ENCODE assay signal across 1 cellular context in the genomic region with DNA sequence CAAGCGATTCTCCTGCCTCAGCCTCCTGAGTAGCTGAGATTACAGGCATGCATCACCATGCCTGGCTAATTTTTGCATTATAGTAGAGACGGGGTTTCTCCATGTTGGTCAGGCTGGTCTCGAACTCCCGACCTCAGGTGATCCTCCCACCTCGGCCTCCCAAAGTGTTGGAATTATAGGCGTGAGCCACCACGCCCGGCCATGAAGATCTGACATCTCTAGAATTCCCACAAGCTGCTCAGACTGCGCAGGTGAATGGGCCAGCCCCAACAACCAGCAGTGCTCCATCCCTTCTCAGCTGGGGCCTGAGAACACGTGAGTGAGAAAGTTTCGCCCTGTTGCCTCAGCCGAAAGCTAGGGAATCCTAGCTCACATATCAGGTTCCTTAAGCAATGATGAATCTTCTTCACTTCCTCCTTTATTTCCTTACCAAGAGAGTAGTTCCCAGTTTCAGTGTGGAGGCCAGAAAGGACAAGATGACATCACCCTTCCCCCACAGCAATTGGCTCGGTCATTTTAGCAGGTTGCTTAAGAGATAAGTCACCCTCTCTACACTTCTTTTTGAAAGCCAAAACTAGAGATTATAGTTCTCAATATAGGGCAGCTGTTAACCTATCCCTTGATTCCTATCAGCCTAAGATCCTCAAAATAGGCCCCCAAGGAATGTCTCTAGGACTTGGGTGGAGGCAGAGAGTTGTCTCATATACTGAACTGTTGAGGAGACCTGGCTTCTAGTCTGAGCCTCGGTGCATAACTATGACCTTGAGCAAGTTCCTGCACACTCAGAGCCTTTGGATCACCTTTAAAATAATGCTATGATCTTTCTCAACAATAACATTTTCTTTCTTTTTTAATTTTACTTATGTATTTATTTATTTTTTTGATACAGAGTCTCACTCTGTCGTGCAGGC.
TF ChIP-seq lines count a peak whose summit lies in the region.

No MANE protein-coding gene starts in this region.

TF ChIP-seq in HEK293, 187 proteins besides CTCF, POLR2A, EP300 and RAD21 (continued from another document):
- TF ChIP-seq ZNF692 (tag by site-specific recombination; IDR thresholded peaks at IDR 0.05), result peak; percentile 56; the same call in 1 of the 2 replicates
- no peak for TF ChIP-seq SALL2 (tag by site-specific recombination; IDR thresholded peaks at IDR 0.05; ENCODE audit: borderline replicate concordance)
- no peak for TF ChIP-seq ZNF624 (tag by site-specific recombination; IDR thresholded peaks at IDR 0.05)
- TF ChIP-seq SCRT2 (tag by site-specific recombination; IDR thresholded peaks at IDR 0.05), result 0 out of 2 replicates have a peak, but pooled peaks have one; percentile 13
- TF ChIP-seq ZNF398 (tag by site-specific recombination; IDR thresholded peaks at IDR 0.05), result peak; percentile 76
